Comparison of ENCODE assay signal across 9 cellular contexts in genomic region chrX:20362268-20363002, GRCh38.
DNase-seq lines count a peak whose midpoint lies in the region; ATAC-seq and TF ChIP-seq lines count a peak whose summit lies in the region.
"Had no signal": no experiment of that assay in that cellular context is flagged by ENCODE, and none has a peak within 500 bp of the region (broad histone marks: within the 10 kb centered on the region; RNA-seq: fewer than 3 reads in every experiment).

No MANE protein-coding gene starts in this region.

- no peaks in the 10 kb centered on the region for H3K27me3 ChIP-seq in mesenchymal stem cell (ENCODE audit: control insufficient read depth in 1 of 2, insufficient read depth in 1 of 2, low read length in 2 of 2)

- no peaks in the 10 kb centered on the region for H3K79me1 ChIP-seq in mesenchymal stem cell (replicated peaks; ENCODE audit: low read length, poor library complexity, severe bottlenecking)

- H3K4ac ChIP-seq in mesenchymal stem cell (ENCODE audit: low read depth in 1 of 2, low read length in 2 of 2) = peak overlapping the region in 1 of 2 experiments; percentile 41

- H3K4me3 ChIP-seq in choroid plexus epithelial cell (ENCODE audit: low read depth, low read length) (no peak overlapping the region), mesenchymal stem cell (ENCODE audit: insufficient read depth in 1 of 2, low read depth in 1 of 2, low read length in 2 of 2) (peak overlapping the region in 1 of 2 experiments; percentile 34)

- no peak overlapping the region for H2BK120ac ChIP-seq in mesenchymal stem cell (ENCODE audit: low read depth, low read length)

- peak overlapping the region; percentile 34 for H4K91ac ChIP-seq in mesenchymal stem cell (ENCODE audit: low read length)

- no peak overlapping the region for H2BK15ac ChIP-seq in mesenchymal stem cell (ENCODE audit: low read depth, poor library complexity, severe bottlenecking)

- TF ChIP-seq CTCF in choroid plexus epithelial cell (conservative IDR thresholded peaks at IDR 0.05; ENCODE audit: low read depth, low read length) = no peak

- H3K23ac ChIP-seq in mesenchymal stem cell (ENCODE audit: low read length in 2 of 2) = no peak overlapping the region

- H3K4me2 ChIP-seq in mesenchymal stem cell (ENCODE audit: low read length, poor library complexity, severe bottlenecking) = peak overlapping the region; percentile 10

- H3K18ac ChIP-seq in mesenchymal stem cell (ENCODE audit: low read depth in 1 of 2, low read length in 2 of 2) = peak overlapping the region; percentile 80 to 82

- no peak overlapping the region for H2AFZ ChIP-seq in mesenchymal stem cell (ENCODE audit: low read depth, low read length)

- no peaks in the 10 kb centered on the region for H3K9me3 ChIP-seq in mesenchymal stem cell (ENCODE audit: control insufficient read depth, low read length)

- H3K27ac ChIP-seq in mesenchymal stem cell (ENCODE audit: low read length, poor library complexity, severe bottlenecking) = peak overlapping the region; percentile 93

- WGBS in mesenchymal stem cell = 58% methylated on average over 11 of the region's 11 CpGs

- H2BK12ac ChIP-seq in mesenchymal stem cell (ENCODE audit: low read length in 2 of 2) = peak overlapping the region; percentile 54 to 94

- peak overlapping the region; percentile 62 for H2AK5ac ChIP-seq in mesenchymal stem cell (ENCODE audit: low read length, severe bottlenecking)

- H3K4me1 ChIP-seq in mesenchymal stem cell (ENCODE audit: control insufficient read depth, insufficient read depth, low read depth, low read length) = peaks cover 5% of the 10 kb centered on the region

- peak overlapping the region in 1 of 2 experiments; percentile 60 for H3K14ac ChIP-seq in mesenchymal stem cell (ENCODE audit: low read length in 2 of 2)

- peak overlapping the region; percentile 80 for H3K9ac ChIP-seq in mesenchymal stem cell (ENCODE audit: low read length)

- H4K8ac ChIP-seq in mesenchymal stem cell (ENCODE audit: low read length) = no peak overlapping the region

- no peaks in the 10 kb centered on the region for H3K36me3 ChIP-seq in mesenchymal stem cell (ENCODE audit: control insufficient read depth in 1 of 2, insufficient read depth in 2 of 2, low read depth in 1 of 2, low read length in 2 of 2)

- peak overlapping the region; percentile 46 for H2BK5ac ChIP-seq in mesenchymal stem cell (ENCODE audit: low read depth, low read length, poor library complexity, severe bottlenecking)

- DNase-seq in AG08396 (ENCODE audit: low spot score) = peak; percentile 26
- DNase-seq in NCI-H1436 (lab: John Stamatoyannopoulos, UW) = peak; percentile 48
- peak; percentile 65 for DNase-seq in choroid plexus epithelial cell (ENCODE audit: low read depth)
- DNase-seq in mesenchymal stem cell = peak; percentile 53
- DNase-seq in activated naive CD4-positive, alpha-beta T cell (lab: John Stamatoyannopoulos, UW) = no peak
- DNase-seq in mesenteric fat pad (ENCODE audit: low spot score) = no peak
- no peak for DNase-seq in NAMALWA (ENCODE audit: low spot score)
- DNase-seq: DND-41 had no signal

- no peak for ATAC-seq in GM19351 (IDR thresholded peaks at IDR 0.05; ENCODE audit: unreplicated experiment)

Comparison
In these comparisons a context has a peak if more than half of its experiments do, and no peak if none do; other contexts are left out.
1. DNase-seq: peak in AG08396 (single experiment), NCI-H1436 (single experiment), choroid plexus epithelial cell (single experiment) and mesenchymal stem cell (single experiment); none in activated naive CD4-positive, alpha-beta T cell (0 of 4), mesenteric fat pad (single experiment) and NAMALWA (single experiment).